Comparison of ENCODE assay signal across 7 cellular contexts in genomic region chr19:40716031-40716654, GRCh38. TPM values are rescaled to one million over a fixed set of nuclear protein-coding genes. Genes with fewer than 3 reads are reported as not detected.
DNase-seq lines count a peak whose midpoint lies in the region; ATAC-seq, FAIRE-seq and TF ChIP-seq lines count a peak whose summit lies in the region.

No MANE protein-coding gene starts in this region.

- H4K20me1 ChIP-seq in SK-N-SH (ENCODE audit: insufficient read depth) (no peaks in the 10 kb centered on the region; the same call in 1 of the 2 replicates), keratinocyte (ENCODE audit: control insufficient read depth, extremely low read depth, insufficient read depth, low read length) (no peaks in the 10 kb centered on the region)

- peaks cover 3% of the 10 kb centered on the region for H3K27me3 Mint-ChIP-seq in HFFc6 (ENCODE audit: insufficient read depth)

- no peaks in the 10 kb centered on the region for H3K9me3 ChIP-seq in SK-N-SH
- no peaks in the 10 kb centered on the region for H3K9me3 ChIP-seq in ascending aorta
- H3K9me3 ChIP-seq in keratinocyte (ENCODE audit: control insufficient read depth, low read depth, low read length) = no peaks in the 10 kb centered on the region

- H3K27ac Mint-ChIP-seq in HFFc6 = peak overlapping the region; percentile 100

- no peaks in the 10 kb centered on the region for H3K9me3 Mint-ChIP-seq in HFFc6

- POLR2A ChIA-PET in SK-N-SH (lab: Yijun Ruan, JAX) = interaction anchor here (0.6 to 1.8 kb wide), 8 partner anchors 10 to 90 kb away, joined by 3 to 15 read pairs (median 4); partner anchors contain the start of genes ACTMAP, EGLN2, NUMBL and RAB4B

- H3K4me2 ChIP-seq in SK-N-SH = peak overlapping the region; percentile 89
- H3K4me2 ChIP-seq in keratinocyte (ENCODE audit: control insufficient read depth, extremely low read depth, insufficient read depth, low read depth, low read length) = peak overlapping the region; percentile 96

- H3K36me3 Mint-ChIP-seq in HFFc6 (ENCODE audit: low read depth) = peaks cover 13% of the 10 kb centered on the region

- no peak for TF ChIP-seq RAD21 in SK-N-SH (IDR thresholded peaks at IDR 0.05; ENCODE audit: low read length)

- peaks cover 17% of the 10 kb centered on the region for H3F3A ChIP-seq in SK-N-SH (replicated peaks; ENCODE audit: insufficient read depth)

- TF ChIP-seq CTCF in HFFc6 (IDR thresholded peaks at IDR 0.05) (no peak), SK-N-SH (IDR thresholded peaks at IDR 0.05) (no peak), ascending aorta (IDR thresholded peaks at IDR 0.05) (no peak), keratinocyte (optimal IDR thresholded peaks at IDR 0.05 in 1 of 3, IDR thresholded peaks at IDR 0.05 in 1 of 3, conservative IDR thresholded peaks at IDR 0.05 in 1 of 3; ENCODE audit: extremely low read depth in 1 of 3, insufficient read depth in 2 of 3, low read length in 3 of 3) (no peak)

- intact Hi-C loops in ascending aorta (cut with DNase I) = loop anchor here (1.0 to 10.0 kb wide), 4 partner anchors 53 to 1311 kb away; partner anchors contain the start of genes HNRNPUL1 and ZFP36

- no peak for ATAC-seq in HG02642 (IDR thresholded peaks at IDR 0.05; ENCODE audit: poor library complexity, unreplicated experiment)

- H3K36me3 ChIP-seq in SK-N-SH (replicated peaks in 1 of 2; ENCODE audit: control insufficient read depth in 1 of 2, insufficient read depth in 2 of 2, low read length in 1 of 2) (peaks cover 0 to 16% of the 10 kb centered on the region in 2 experiments), ascending aorta (peaks cover 0 to 14% of the 10 kb centered on the region in 2 donors), keratinocyte (ENCODE audit: control insufficient read depth in 2 of 2, extremely low read depth in 1 of 2, insufficient read depth in 2 of 2, low read length in 2 of 2) (peaks cover 3 to 5% of the 10 kb centered on the region in 2 experiments)

- DNase-seq in HFFc6 (peak; percentile 90), SK-N-SH (no peak), ascending aorta (ENCODE audit: low spot score in 2 of 2) (no peak), keratinocyte (ENCODE audit: low read depth, low spot score) (peak; percentile 99), Ammon's horn (ENCODE audit: low spot score) (no peak)
- peak; percentile 78 for DNase-seq in stimulated activated CD4-positive, alpha-beta T cell treated with anti-CD3 and anti-CD28 coated beads, Interleukin-2, amount 100 ng/mL, for 4 hours (ENCODE audit: low read depth)

- H3K9me1 ChIP-seq in keratinocyte (ENCODE audit: control insufficient read depth, extremely low read depth, insufficient read depth, low read length) = no peaks in the 10 kb centered on the region

- peak; percentile 73 for FAIRE-seq in keratinocyte (lab: Jason Lieb, UNC)

- WGBS in SK-N-SH (ENCODE audit: low lambda C conversion rate) = 2% methylated on average over 12 of the region's 12 CpGs

- no peak for TF ChIP-seq EP300 in SK-N-SH (IDR thresholded peaks at IDR 0.05; ENCODE audit: borderline replicate concordance in 1 of 2, low read depth in 1 of 2, low read length in 1 of 2)

- peaks cover 51% of the 10 kb centered on the region for H3K4me1 Mint-ChIP-seq in HFFc6 (ENCODE audit: low read depth)

- H3K4me3 Mint-ChIP-seq in HFFc6 = peak overlapping the region; percentile 92

- H2AFZ ChIP-seq in SK-N-SH (ENCODE audit: low read depth) (0 out of 2 replicates have a peak overlapping the region, but pooled peaks have one; percentile 53), keratinocyte (ENCODE audit: control insufficient read depth, low read length) (peak overlapping the region; percentile 66)

- H3K9me2 ChIP-seq in SK-N-SH = no peaks in the 10 kb centered on the region

- peaks cover 55% of the 10 kb centered on the region for H3K79me2 ChIP-seq in SK-N-SH (ENCODE audit: insufficient read depth)
- H3K79me2 ChIP-seq in keratinocyte (ENCODE audit: control insufficient read depth, insufficient read depth, low read length) = peaks cover 37% of the 10 kb centered on the region

- H3K27ac ChIP-seq in SK-N-SH (ENCODE audit: low read depth in 2 of 2, low read length in 1 of 2) (peak overlapping the region; percentile 96 to 100), ascending aorta (peak overlapping the region; percentile 97 to 99), keratinocyte (ENCODE audit: control insufficient read depth, insufficient read depth, low read length) (peak overlapping the region; percentile 100)

- H3K9ac ChIP-seq in SK-N-SH = peak overlapping the region; percentile 98
- peak overlapping the region; percentile 100 for H3K9ac ChIP-seq in keratinocyte (ENCODE audit: control insufficient read depth, extremely low read depth, insufficient read depth, low read length)

- H3K4me3 ChIP-seq in SK-N-SH (ENCODE audit: low read depth in 2 of 2, low read length in 1 of 2) (peak overlapping the region; percentile 70 to 80), ascending aorta (peak overlapping the region; percentile 72 to 100), keratinocyte (ENCODE audit: control insufficient read depth in 2 of 3, extremely low read depth in 1 of 3, insufficient read depth in 2 of 3, low read depth in 1 of 3, low read length in 3 of 3) (peak overlapping the region; percentile 62 to 90 (median 86))

- no peaks in the 10 kb centered on the region for H3K27me3 ChIP-seq in SK-N-SH (ENCODE audit: insufficient read depth)
- no peaks in the 10 kb centered on the region for H3K27me3 ChIP-seq in ascending aorta
- H3K27me3 ChIP-seq in keratinocyte (ENCODE audit: control insufficient read depth, extremely low read depth, insufficient read depth, low read length) = no peaks in the 10 kb centered on the region

- H3K4me1 ChIP-seq in SK-N-SH (ENCODE audit: control insufficient read depth in 1 of 2, insufficient read depth in 2 of 2, low read depth in 1 of 2, low read length in 1 of 2) = peaks cover 8 to 35% of the 10 kb centered on the region in 2 experiments; a peak in 1 of 4 replicates
- H3K4me1 ChIP-seq in ascending aorta = peaks cover 7 to 32% of the 10 kb centered on the region in 2 donors
- peaks cover 28% of the 10 kb centered on the region for H3K4me1 ChIP-seq in keratinocyte (ENCODE audit: control insufficient read depth, extremely low read depth, insufficient read depth, low read length)

- dilution Hi-C loops in keratinocyte (cut with MboI; ENCODE audit: extremely low pct_ligation_motif_present, low sequenced_read_pairs) = no loop called here

- CTCF ChIA-PET in SK-N-SH (lab: Yijun Ruan, JAX) = interaction anchor here (0.7 to 1.0 kb wide), 5 partner anchors 19 to 89 kb away, joined by 3 to 5 read pairs (median 3); no protein-coding TSS in a partner anchor

RNA-seq across cellular contexts. Expression of gene COQ8B, which starts 0.5 kb away (rescaled TPM):
- total RNA-seq in HFFc6 (2021; fragmentation: NEBNext Ultra II Directional; extraction: Animal tissue kit (Norgen Biotek cat#: 25700)) = 10 to 100 TPM; 19.8 to 28.6 (median 23.6) TPM
- 41.9 and 43.8 TPM in 2 replicates for polyA plus RNA-seq in SK-N-SH (2012; rRNA removed)
- 15.9 and 22.5 TPM in 2 replicates for polyA plus RNA-seq in SK-N-SH (2012; cell fraction: cytosol; rRNA removed)
- polyA plus RNA-seq in SK-N-SH (2012; cell fraction: nucleus; rRNA removed) = 115 and 123 TPM in 2 replicates
- total RNA-seq in ascending aorta = 33.3 TPM
- polyA plus RNA-seq in keratinocyte = 11.0 to 13.8 TPM (median 13.8 TPM) in 3 replicates
- polyA plus RNA-seq in keratinocyte (2011; ENCODE audit: low read depth) = 2.0 TPM
- 4.9 and 9.7 TPM in 2 replicates for polyA plus RNA-seq in keratinocyte (2011; cell fraction: cytosol; rRNA removed)
- 17.3 and 23.2 TPM in 2 replicates for polyA plus RNA-seq in keratinocyte (2011; cell fraction: nucleus; rRNA removed)
- 10.2 and 16.4 TPM in 2 replicates for polyA plus RNA-seq in keratinocyte (2012; ENCODE audit: low replicate concordance)
- 8.6 to 18.7 TPM (median 10.4 TPM) in 3 replicates for polyA minus RNA-seq in keratinocyte
- polyA minus RNA-seq in keratinocyte (2011; cell fraction: cytosol; rRNA and poly(A)+ RNA removed) = 11.7 TPM
- polyA minus RNA-seq in keratinocyte (2011; cell fraction: nucleus; rRNA and poly(A)+ RNA removed) = 11.3 and 12.1 TPM in 2 replicates

RNA-seq across cellular contexts. Expression of gene ITPKC, which starts 0.8 kb away (rescaled TPM):
- 10 to 100 TPM in 4 of 6 experiments, 1 to 10 TPM in 2; 9.2 to 14.9 (median 10.5) TPM for total RNA-seq in HFFc6 (2021; fragmentation: NEBNext Ultra II Directional; extraction: Animal tissue kit (Norgen Biotek cat#: 25700))
- 6.3 and 7.4 TPM in 2 replicates for polyA plus RNA-seq in SK-N-SH (2012; rRNA removed)
- 4.2 and 5.7 TPM in 2 replicates for polyA plus RNA-seq in SK-N-SH (2012; cell fraction: cytosol; rRNA removed)
- 11.9 and 12.2 TPM in 2 replicates for polyA plus RNA-seq in SK-N-SH (2012; cell fraction: nucleus; rRNA removed)
- 60.7 TPM for total RNA-seq in ascending aorta
- polyA plus RNA-seq in keratinocyte = 17.0 to 32.6 TPM (median 17.2 TPM) in 3 replicates
- polyA plus RNA-seq in keratinocyte (2011; ENCODE audit: low read depth) = 90.2 TPM
- 14.9 and 18.4 TPM in 2 replicates for polyA plus RNA-seq in keratinocyte (2011; cell fraction: cytosol; rRNA removed)
- 35.1 and 39.9 TPM in 2 replicates for polyA plus RNA-seq in keratinocyte (2011; cell fraction: nucleus; rRNA removed)
- 23.3 and 78.9 TPM in 2 replicates for polyA plus RNA-seq in keratinocyte (2012; ENCODE audit: low replicate concordance)
- polyA minus RNA-seq in keratinocyte = 26.8 to 44.5 TPM (median 40.3 TPM) in 3 replicates
- 29.4 TPM for polyA minus RNA-seq in keratinocyte (2011; cell fraction: cytosol; rRNA and poly(A)+ RNA removed)
- polyA minus RNA-seq in keratinocyte (2011; cell fraction: nucleus; rRNA and poly(A)+ RNA removed) = 34.6 and 37.9 TPM in 2 replicates

RNA-seq across cellular contexts. Expression of gene NUMBL, which starts 25.7 kb away (rescaled TPM):
- 10 to 100 TPM; 49.1 to 58.3 (median 53.6) TPM for total RNA-seq in HFFc6 (2021; fragmentation: NEBNext Ultra II Directional; extraction: Animal tissue kit (Norgen Biotek cat#: 25700))
- polyA plus RNA-seq in SK-N-SH (2012; rRNA removed) = 38.8 and 54.6 TPM in 2 replicates
- 28.0 and 28.5 TPM in 2 replicates for polyA plus RNA-seq in SK-N-SH (2012; cell fraction: cytosol; rRNA removed)
- polyA plus RNA-seq in SK-N-SH (2012; cell fraction: nucleus; rRNA removed) = 131 and 179 TPM in 2 replicates
- 360 TPM for total RNA-seq in ascending aorta
- 5.5 to 6.0 TPM (median 5.7 TPM) in 3 replicates for polyA plus RNA-seq in keratinocyte
- 2.1 TPM for polyA plus RNA-seq in keratinocyte (2011; ENCODE audit: low read depth)
- 2.8 and 6.6 TPM in 2 replicates for polyA plus RNA-seq in keratinocyte (2011; cell fraction: cytosol; rRNA removed)
- 17.4 and 21.6 TPM in 2 replicates for polyA plus RNA-seq in keratinocyte (2011; cell fraction: nucleus; rRNA removed)
- 5.1 and 6.9 TPM in 2 replicates for polyA plus RNA-seq in keratinocyte (2012; ENCODE audit: low replicate concordance)
- polyA minus RNA-seq in keratinocyte = 7.4 to 12.4 TPM (median 7.8 TPM) in 3 replicates
- 7.7 TPM for polyA minus RNA-seq in keratinocyte (2011; cell fraction: cytosol; rRNA and poly(A)+ RNA removed)
- 6.2 and 12.3 TPM in 2 replicates for polyA minus RNA-seq in keratinocyte (2011; cell fraction: nucleus; rRNA and poly(A)+ RNA removed)

RNA-seq across cellular contexts. Expression of gene ACTMAP, which starts 34.1 kb away (rescaled TPM):
- 1 to 10 TPM; 6.7 to 8.5 (median 7.5) TPM for total RNA-seq in HFFc6 (2021; fragmentation: NEBNext Ultra II Directional; extraction: Animal tissue kit (Norgen Biotek cat#: 25700))
- 4.5 and 6.4 TPM in 2 replicates for polyA plus RNA-seq in SK-N-SH (2012; rRNA removed)
- 3.1 and 3.7 TPM in 2 replicates for polyA plus RNA-seq in SK-N-SH (2012; cell fraction: cytosol; rRNA removed)
- polyA plus RNA-seq in SK-N-SH (2012; cell fraction: nucleus; rRNA removed) = 12.9 and 13.9 TPM in 2 replicates
- total RNA-seq in ascending aorta = 8.3 TPM
- polyA plus RNA-seq in keratinocyte = 1.4 to 2.8 TPM (median 1.4 TPM) in 3 replicates
- 1.4 TPM for polyA plus RNA-seq in keratinocyte (2011; ENCODE audit: low read depth)
- 1.8 and 2.4 TPM in 2 replicates for polyA plus RNA-seq in keratinocyte (2011; cell fraction: cytosol; rRNA removed)
- polyA plus RNA-seq in keratinocyte (2011; cell fraction: nucleus; rRNA removed) = 5.0 and 6.9 TPM in 2 replicates
- 3.2 and 3.6 TPM in 2 replicates for polyA plus RNA-seq in keratinocyte (2012; ENCODE audit: low replicate concordance)
- 1.1 to 8.8 TPM (median 1.8 TPM) in 3 replicates for polyA minus RNA-seq in keratinocyte
- 2.7 TPM for polyA minus RNA-seq in keratinocyte (2011; cell fraction: cytosol; rRNA and poly(A)+ RNA removed)
- polyA minus RNA-seq in keratinocyte (2011; cell fraction: nucleus; rRNA and poly(A)+ RNA removed) = 1.5 and 3.3 TPM in 2 replicates

RNA-seq across cellular contexts. Expression of gene SNRPA, which starts 34.9 kb away (rescaled TPM):
- total RNA-seq in HFFc6 (2021; fragmentation: NEBNext Ultra II Directional; extraction: Animal tissue kit (Norgen Biotek cat#: 25700)) = 100 to 1,000 TPM in 4 of 6 experiments, 10 to 100 TPM in 2; 87.8 to 120 (median 104) TPM
- 69.5 and 121 TPM in 2 replicates for polyA plus RNA-seq in SK-N-SH (2012; rRNA removed)
- polyA plus RNA-seq in SK-N-SH (2012; cell fraction: cytosol; rRNA removed) = 64.4 and 91.0 TPM in 2 replicates
- polyA plus RNA-seq in SK-N-SH (2012; cell fraction: nucleus; rRNA removed) = 274 and 286 TPM in 2 replicates
- total RNA-seq in ascending aorta = 154 TPM
- 54.5 to 129 TPM (median 93.4 TPM) in 3 replicates for polyA plus RNA-seq in keratinocyte
- polyA plus RNA-seq in keratinocyte (2011; ENCODE audit: low read depth) = 9.3 TPM
- 83.2 and 87.4 TPM in 2 replicates for polyA plus RNA-seq in keratinocyte (2011; cell fraction: cytosol; rRNA removed)
- polyA plus RNA-seq in keratinocyte (2011; cell fraction: nucleus; rRNA removed) = 62.4 and 70.6 TPM in 2 replicates
- polyA plus RNA-seq in keratinocyte (2012; ENCODE audit: low replicate concordance) = 33.5 and 73.1 TPM in 2 replicates
- 94.9 to 233 TPM (median 101 TPM) in 3 replicates for polyA minus RNA-seq in keratinocyte
- polyA minus RNA-seq in keratinocyte (2011; cell fraction: cytosol; rRNA and poly(A)+ RNA removed) = 82.5 TPM
- polyA minus RNA-seq in keratinocyte (2011; cell fraction: nucleus; rRNA and poly(A)+ RNA removed) = 42.8 and 63.6 TPM in 2 replicates

Comparison
In these comparisons a context has a peak if more than half of its experiments do, and no peak if none do; other contexts are left out.
1. DNase-seq: peak in HFFc6 (single experiment), keratinocyte (single experiment) and stimulated activated CD4-positive, alpha-beta T cell treated with anti-CD3 and anti-CD28 coated beads, Interleukin-2, amount 100 ng/mL, for 4 hours (single experiment); none in SK-N-SH (single experiment), ascending aorta (0 of 2) and Ammon's horn (single experiment).
2. Peak in every context shown above with its lines, with median percentiles within 50 percentile points of each other: H3K27ac ChIP-seq and H3K4me3 ChIP-seq.